9 cellular contexts compared by ENCODE assay signal in the genomic region with DNA sequence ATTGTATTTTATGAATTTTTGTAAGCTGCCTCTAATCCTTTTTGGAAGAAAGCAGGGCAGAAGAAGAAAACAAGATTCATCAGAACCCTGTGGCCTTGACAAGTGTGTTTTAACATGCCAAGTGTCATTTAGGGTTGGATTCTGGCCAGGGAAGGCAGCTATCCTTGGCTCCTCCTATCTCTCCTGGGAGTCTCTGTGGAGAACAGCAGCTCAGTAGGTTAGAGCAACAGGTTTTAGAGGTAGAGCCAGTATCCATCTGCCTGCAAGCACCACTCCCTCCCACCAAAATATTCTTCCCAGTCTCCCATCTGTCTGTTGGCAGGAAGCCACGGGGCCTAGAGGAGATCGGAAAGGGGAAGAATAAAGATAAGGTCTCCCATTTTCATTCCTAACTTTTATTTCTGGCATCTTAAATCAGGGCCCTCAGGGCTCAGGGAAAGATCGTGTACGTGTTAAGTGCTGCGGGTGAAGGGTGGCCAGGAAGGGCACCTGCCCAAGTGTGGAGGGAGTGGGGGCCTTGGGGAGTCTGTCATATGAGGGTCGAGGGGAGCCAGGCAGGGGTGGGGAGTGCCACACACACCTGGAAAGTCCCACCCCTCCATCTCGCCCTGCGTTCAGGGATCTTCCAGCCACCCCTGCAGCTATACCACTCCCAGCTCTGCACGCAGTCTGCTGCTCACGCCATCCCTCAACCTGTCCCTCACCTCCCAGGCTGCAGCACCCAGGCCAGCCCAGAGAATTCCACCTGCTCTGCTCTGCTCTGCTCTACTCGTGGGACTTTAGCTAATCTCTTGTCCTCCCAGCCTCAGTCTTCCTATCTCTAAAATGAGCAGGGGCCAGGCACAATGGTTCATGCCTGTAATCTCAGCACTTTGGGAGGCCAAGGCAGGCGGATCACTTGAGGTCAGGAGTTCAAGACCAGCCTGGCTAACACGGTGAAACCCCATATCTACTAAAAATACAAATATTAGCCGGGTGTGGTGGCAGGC. TPM values are rescaled to one million over a fixed set of nuclear protein-coding genes. Genes with fewer than 3 reads are reported as not detected.
DNase-seq lines count a peak whose midpoint lies in the region; ATAC-seq and TF ChIP-seq lines count a peak whose summit lies in the region.
"Had no signal": no experiment of that assay in that cellular context is flagged by ENCODE, and none has a peak within 500 bp of the region (broad histone marks: within the 10 kb centered on the region; RNA-seq: fewer than 3 reads in every experiment).

No MANE protein-coding gene starts in this region.

- TF ChIP-seq CTCF in brain (conservative IDR thresholded peaks at IDR 0.05) = no peak
- no peak for TF ChIP-seq CTCF in right lobe of liver (IDR thresholded peaks at IDR 0.05)
- no peak for TF ChIP-seq CTCF in uterus (IDR thresholded peaks at IDR 0.05)

- 19% methylated on average over 8 of the region's 14 CpGs for WGBS in right lobe of liver (ENCODE audit: insufficient coverage, low coverage, low lambda C conversion rate, missing lambda C conversion rate)

- H3K9me3 ChIP-seq in right lobe of liver (no peaks in the 10 kb centered on the region), uterus (no peaks in the 10 kb centered on the region)
- H3K9me3 ChIP-seq: A549 had no signal

- peak overlapping the region; percentile 6 to 70 (median 42) for H3K27ac Mint-ChIP-seq in brain
- no peak overlapping the region for H3K27ac Mint-ChIP-seq in stimulated activated effector memory CD8-positive, alpha-beta T cell treated with anti-CD3 and anti-CD28 coated beads, Interleukin-12 subunit alpha, Interleukin-12 subunit beta, amount 100 ng/mL, for 72 hours

- peak overlapping the region; percentile 25 to 84 (median 75) for H3K27ac ChIP-seq in right lobe of liver
- peak overlapping the region; percentile 87 for H3K27ac ChIP-seq in uterus

- peaks cover 0 to 5% (median 0%) of the 10 kb centered on the region in 5 experiments for H3K9me3 Mint-ChIP-seq in brain
- H3K9me3 Mint-ChIP-seq in stimulated activated effector memory CD8-positive, alpha-beta T cell treated with anti-CD3 and anti-CD28 coated beads, Interleukin-12 subunit alpha, Interleukin-12 subunit beta, amount 100 ng/mL, for 72 hours = no peaks in the 10 kb centered on the region

- intact Hi-C loops in right lobe of liver (cut with DNase I) = no loop called here
- intact Hi-C loops in uterus (cut with DNase I; ENCODE audit: low total_unique reads) = no loop called here

- no peaks in the 10 kb centered on the region for H3K27me3 ChIP-seq in right lobe of liver
- no peaks in the 10 kb centered on the region for H3K27me3 ChIP-seq in uterus

- H3K4me1 ChIP-seq in right lobe of liver (peaks cover 1 to 19% (median 9%) of the 10 kb centered on the region in 4 donors), uterus (peaks cover 6 to 32% of the 10 kb centered on the region in 2 donors)

- peaks cover 0 to 3% (median 0%) of the 10 kb centered on the region in 4 donors for H3K36me3 ChIP-seq in right lobe of liver
- no peaks in the 10 kb centered on the region for H3K36me3 ChIP-seq in uterus

- ATAC-seq in right lobe of liver = peak; percentile 42 to 68 (median 54)
- ATAC-seq in stimulated activated effector memory CD8-positive, alpha-beta T cell treated with anti-CD3 and anti-CD28 coated beads, Interleukin-12 subunit alpha, Interleukin-12 subunit beta, amount 100 ng/mL, for 72 hours = no peak

- H3K4me3 Mint-ChIP-seq in brain = peak overlapping the region in 3 of 5 experiments; percentile 1 to 18 (median 2)
- H3K4me3 Mint-ChIP-seq in stimulated activated effector memory CD8-positive, alpha-beta T cell treated with anti-CD3 and anti-CD28 coated beads, Interleukin-12 subunit alpha, Interleukin-12 subunit beta, amount 100 ng/mL, for 72 hours = no peak overlapping the region

- TF ChIP-seq POLR2A in right lobe of liver (IDR thresholded peaks at IDR 0.05) (no peak), uterus (IDR thresholded peaks at IDR 0.05) (no peak)

- peak; percentile 27 for DNase-seq in NCI-H2196 (lab: John Stamatoyannopoulos, UW; ENCODE audit: unreplicated experiment)
- DNase-seq in NCI-H2196 treated with DMSO at 0.1 percent for 48 hours (lab: John Stamatoyannopoulos, UW; ENCODE audit: unreplicated experiment) = no peak
- no peak for DNase-seq in right lobe of liver
- DNase-seq in uterus = peak; percentile 63 to 84
- DNase-seq in stimulated activated CD4-positive, alpha-beta T cell treated with anti-CD3 and anti-CD28 coated beads, Interleukin-15, amount 100 ng/mL, for 24 hours = no peak
- DNase-seq in NOMO-1 (lab: John Stamatoyannopoulos, UW; ENCODE audit: unreplicated experiment in 2 of 2) = no peak
- DNase-seq in stimulated activated effector memory CD8-positive, alpha-beta T cell treated with anti-CD3 and anti-CD28 coated beads, Interleukin-12 subunit alpha, Interleukin-12 subunit beta, amount 100 ng/mL, for 72 hours (ENCODE audit: low spot score in 2 of 2) = no peak

- H3K4me1 Mint-ChIP-seq in brain = peaks cover 37% of the 10 kb centered on the region
- H3K4me1 Mint-ChIP-seq in stimulated activated effector memory CD8-positive, alpha-beta T cell treated with anti-CD3 and anti-CD28 coated beads, Interleukin-12 subunit alpha, Interleukin-12 subunit beta, amount 100 ng/mL, for 72 hours = no peaks in the 10 kb centered on the region

- H3K4me3 ChIP-seq in right lobe of liver (no peak overlapping the region), uterus (no peak overlapping the region)
- H3K4me3 ChIP-seq: A549 had no signal

- H3K36me3 Mint-ChIP-seq in brain = no peaks in the 10 kb centered on the region
- no peaks in the 10 kb centered on the region for H3K36me3 Mint-ChIP-seq in stimulated activated effector memory CD8-positive, alpha-beta T cell treated with anti-CD3 and anti-CD28 coated beads, Interleukin-12 subunit alpha, Interleukin-12 subunit beta, amount 100 ng/mL, for 72 hours

- H3K27me3 Mint-ChIP-seq in brain = no peaks in the 10 kb centered on the region

RNA-seq across cellular contexts. Expression of gene CPSF4L, which starts 17.1 kb away (rescaled TPM):
- polyA plus RNA-seq in brain (ENCODE audit: insufficient read depth, low read depth, low replicate concordance) = not detected
- not detected for total RNA-seq in right lobe of liver
- under 1 TPM in 1 of 4 donors, not detected in 3; 0.34 TPM for total RNA-seq in uterus

RNA-seq across cellular contexts. Expression of gene CDC42EP4, which starts 33.0 kb away (rescaled TPM):
- 110 TPM for polyA plus RNA-seq in brain (ENCODE audit: insufficient read depth, low read depth, low replicate concordance)
- 10 to 100 TPM; 27.5 to 34.9 (median 30.9) TPM for total RNA-seq in right lobe of liver
- total RNA-seq in uterus = 100 to 1,000 TPM in 1 of 4 donors, 10 to 100 TPM in 3; 26.6 to 131 (median 70.7) TPM

Comparison
In these comparisons a context has a peak if more than half of its experiments do, and no peak if none do; other contexts are left out.
1. DNase-seq: peak in NCI-H2196 (single experiment) and uterus (2 of 2); none in NCI-H2196 treated with DMSO at 0.1 percent for 48 hours (single experiment), right lobe of liver (0 of 3), stimulated activated CD4-positive, alpha-beta T cell treated with anti-CD3 and anti-CD28 coated beads, Interleukin-15, amount 100 ng/mL, for 24 hours (single experiment), NOMO-1 (0 of 2) and stimulated activated effector memory CD8-positive, alpha-beta T cell treated with anti-CD3 and anti-CD28 coated beads, Interleukin-12 subunit alpha, Interleukin-12 subunit beta, amount 100 ng/mL, for 72 hours (0 of 2).